13 cellular contexts compared by ENCODE assay signal in genomic region chr6:157908369-157909281, GRCh38.
DNase-seq lines count a peak whose midpoint lies in the region; ATAC-seq and TF ChIP-seq lines count a peak whose summit lies in the region.
"Had no signal": no experiment of that assay in that cellular context is flagged by ENCODE, and none has a peak within 500 bp of the region (broad histone marks: within the 10 kb centered on the region; RNA-seq: fewer than 3 reads in every experiment).

No MANE protein-coding gene starts in this region.

- peak overlapping the region in 1 of 2 donors; percentile 67 for H3K27ac Mint-ChIP-seq in natural killer cell

- peaks cover 14 to 15% of the 10 kb centered on the region in 2 donors for H3K4me1 Mint-ChIP-seq in natural killer cell

- peak; percentile 88 for ATAC-seq in GM18511 (IDR thresholded peaks at IDR 0.05; ENCODE audit: unreplicated experiment)
- peak; percentile 78 for ATAC-seq in GM21529 (IDR thresholded peaks at IDR 0.05; ENCODE audit: unreplicated experiment)
- ATAC-seq in HG03520 (IDR thresholded peaks at IDR 0.05; ENCODE audit: unreplicated experiment) = peak; percentile 77
- peak; percentile 84 to 97 (median 87) for ATAC-seq in natural killer cell
- ATAC-seq in gastrocnemius medialis = no peak
- ATAC-seq: pancreas had no signal

- no peak overlapping the region for H3K27ac ChIP-seq in gastrocnemius medialis
- H3K27ac ChIP-seq: pancreas had no signal

- TF ChIP-seq CTCF in natural killer cell (IDR thresholded peaks at IDR 0.05) (no peak), gastrocnemius medialis (IDR thresholded peaks at IDR 0.05 in 4 of 5, conservative IDR thresholded peaks at IDR 0.05 in 1 of 5) (no peak)

- peak; percentile 20 for DNase-seq in natural killer cell
- no peak for DNase-seq in gastrocnemius medialis
- no peak for DNase-seq in T-helper 1 cell
- no peak for DNase-seq in cortex of kidney (lab: John Stamatoyannopoulos, UW)
- DNase-seq in iPS-NIHi11 (ENCODE audit: low spot score) = no peak
- DNase-seq: islet precursor cell; NCI-H2029 treated with DMSO at 0.1 percent for 48 hours; pancreas; stimulated activated CD4-positive, alpha-beta T cell treated with anti-CD3 and anti-CD28 coated beads, Interleukin-4, amount 100 ng/mL, for 24 hours; trophoblast cell had no signal

- no peak overlapping the region for H3K4me3 ChIP-seq in gastrocnemius medialis
- H3K4me3 ChIP-seq: pancreas had no signal

- no peaks in the 10 kb centered on the region for H3K9me3 ChIP-seq in gastrocnemius medialis
- H3K9me3 ChIP-seq: pancreas had no signal

- in situ Hi-C loops in gastrocnemius medialis (cut with MboI; ENCODE audit: low sequenced_read_pairs in 4 of 4) = no loop called here

- H3K9me3 Mint-ChIP-seq in natural killer cell = no peaks in the 10 kb centered on the region

- H3K4me3 Mint-ChIP-seq in natural killer cell = no peak overlapping the region

- intact Hi-C loops in natural killer cell (cut with micrococcal nuclease) (no loop called here), gastrocnemius medialis (cut with DNase I; ENCODE audit: low total_unique reads) (no loop called here)

- H3K27me3 ChIP-seq in gastrocnemius medialis = no peaks in the 10 kb centered on the region
- H3K27me3 ChIP-seq: pancreas had no signal

- TF ChIP-seq POLR2A in gastrocnemius medialis (IDR thresholded peaks at IDR 0.05) = no peak

- peaks cover 0 to 15% of the 10 kb centered on the region in 2 donors for H3K27me3 Mint-ChIP-seq in natural killer cell (ENCODE audit: low read depth in 2 of 2)

- H3K36me3 ChIP-seq in gastrocnemius medialis = peaks cover 0 to 42% of the 10 kb centered on the region in 2 donors

- no peaks in the 10 kb centered on the region for H3K4me1 ChIP-seq in gastrocnemius medialis

- H3K36me3 Mint-ChIP-seq in natural killer cell = peaks cover 9% of the 10 kb centered on the region

Comparison
In these comparisons a context has a peak if more than half of its experiments do, and no peak if none do; other contexts are left out.
1. ATAC-seq: peak in GM18511 (single experiment), GM21529 (single experiment), HG03520 (single experiment) and natural killer cell (3 of 3); none in gastrocnemius medialis (0 of 2).